27 cellular contexts compared by ENCODE assay signal in genomic region chr12:117347588-117347987, GRCh38. TPM values are rescaled to one million over a fixed set of nuclear protein-coding genes. Genes with fewer than 3 reads are reported as not detected.
DNase-seq lines count a peak whose midpoint lies in the region; ATAC-seq, FAIRE-seq and TF ChIP-seq lines count a peak whose summit lies in the region.
"Had no signal": no experiment of that assay in that cellular context is flagged by ENCODE, and none has a peak within 500 bp of the region (broad histone marks: within the 10 kb centered on the region; RNA-seq: fewer than 3 reads in every experiment).

No MANE protein-coding gene starts in this region.

- no peak overlapping the region for H4K91ac ChIP-seq in H1 (replicated peaks; ENCODE audit: insufficient read length, low read length)

- H3K4me1 ChIP-seq in GM23338 (ENCODE audit: insufficient read depth): no peaks in the 10 kb centered on the region
- H3K4me1 ChIP-seq in H1 (replicated peaks in 1 of 4; ENCODE audit: control insufficient read depth in 3 of 4, insufficient read depth in 4 of 4, low read length in 3 of 4): peaks cover 0 to 4% (median 1%) of the 10 kb centered on the region in 4 experiments; a peak in 2 of 7 replicates

- H4K5ac ChIP-seq in H1 (ENCODE audit: insufficient read length, low read depth, low read length): no peak overlapping the region

- H3K4me2 ChIP-seq in GM23338: 0 out of 2 replicates have a peak overlapping the region, but pooled peaks have one; percentile 40
- H3K4me2 ChIP-seq in H1 (ENCODE audit: insufficient read depth in 1 of 2, low read depth in 2 of 2, low read length in 2 of 2): no peak overlapping the region

- H3K79me2 ChIP-seq in GM23338 (replicated peaks; ENCODE audit: insufficient read depth) (no peaks in the 10 kb centered on the region), H1 (ENCODE audit: control insufficient read depth in 1 of 2, insufficient read depth in 2 of 2, low read length in 2 of 2) (no peaks in the 10 kb centered on the region)

- no peak overlapping the region for H3K14ac ChIP-seq in H1 (ENCODE audit: insufficient read length)

- H3K9me3 Mint-ChIP-seq in GM23338: no peaks in the 10 kb centered on the region

- H3K4me1 Mint-ChIP-seq in GM23338: peaks cover 9% of the 10 kb centered on the region
- H3K4me1 Mint-ChIP-seq: CD4-positive, alpha-beta memory T cell; IgD-negative memory B cell had no signal

- no peak overlapping the region for H3K18ac ChIP-seq in H1 (ENCODE audit: extremely low read depth, low read length)

- no peak for TF ChIP-seq CTCF in GM23338 (conservative IDR thresholded peaks at IDR 0.05; ENCODE audit: low read depth in 2 of 2)
- no peak for TF ChIP-seq CTCF in H1 (IDR thresholded peaks at IDR 0.05; ENCODE audit: control extremely low read depth in 1 of 3, insufficient read depth in 1 of 3, low read depth in 1 of 3, low read length in 3 of 3)

- no peak for TF ChIP-seq RAD21 in H1 (IDR thresholded peaks at IDR 0.05 in 1 of 2, conservative IDR thresholded peaks at IDR 0.05 in 1 of 2; ENCODE audit: low read depth in 2 of 2, low read length in 2 of 2)

- no peaks in the 10 kb centered on the region for H3K79me1 ChIP-seq in H1 (ENCODE audit: low read depth, low read length)

- no peak overlapping the region for H3K4ac ChIP-seq in H1 (replicated peaks; ENCODE audit: insufficient read length, low read depth, low read length)

- H3K4me3 ChIP-seq in GM23338 (no peak overlapping the region), H1 (ENCODE audit: extremely low read depth in 1 of 4, insufficient read depth in 2 of 4, low read depth in 3 of 4, low read length in 4 of 4) (no peak overlapping the region)
- H3K4me3 ChIP-seq: SJSA1 had no signal

- ATAC-seq in GM23338: peak; percentile 42; the same call in 2 of the 3 replicates
- no peak for ATAC-seq in sciatic nerve
- ATAC-seq: HCT116, Panc1, Right ventricle myocardium inferior had no signal

- no peak overlapping the region for H3K23ac ChIP-seq in H1 (ENCODE audit: insufficient read length)

- no peak overlapping the region for H3K27ac Mint-ChIP-seq in GM23338
- H3K27ac Mint-ChIP-seq: CD4-positive, alpha-beta memory T cell; IgD-negative memory B cell had no signal

- H3K27me3 Mint-ChIP-seq in GM23338 (ENCODE audit: insufficient read depth, low read depth, poor library complexity): peaks cover 5% of the 10 kb centered on the region

- no peaks in the 10 kb centered on the region for H3K36me3 Mint-ChIP-seq in GM23338 (ENCODE audit: low read depth)
- H3K36me3 Mint-ChIP-seq: IgD-negative memory B cell had no signal

- H2BK12ac ChIP-seq in H1 (ENCODE audit: low read depth, low read length): no peak overlapping the region

- no peak overlapping the region for H2AK5ac ChIP-seq in H1 (ENCODE audit: low read depth, low read length)

- H3K23me2 ChIP-seq in H1 (ENCODE audit: low read depth, low read length): no peaks in the 10 kb centered on the region; the same call in 1 of the 2 replicates

- DNase-seq in GM23338 (ENCODE audit: low spot score) (no peak), RPMI7951 (ENCODE audit: low read depth) (peak; percentile 4), H1 (ENCODE audit: low read depth in 1 of 2, low spot score in 2 of 2) (no peak), sciatic nerve (ENCODE audit: low spot score) (peak; percentile 10), NCI-H2029 (lab: John Stamatoyannopoulos, UW) (no peak), caudate nucleus (lab: John Stamatoyannopoulos, UW) (no peak), SHP77 treated with DMSO at 0.1 percent for 48 hours (lab: John Stamatoyannopoulos, UW) (no peak)
- DNase-seq: C1 segment of cervical spinal cord; CD4-positive, alpha-beta memory T cell; COR-L47; DMS53; GOT3; NCI-H1092 treated with DMSO at 0.1 percent for 48 hours; NCI-H1436; NCI-H187; NCI-H2107; NCI-H524 treated with DMSO at 0.1 percent for 48 hours; NCI-H774; NK-92 treated with Interleukin-12 subunit alpha and Interleukin-12 subunit beta, amount 100 ng/mL, for 24 hours had no signal

- TF ChIP-seq EP300 in H1 (IDR thresholded peaks at IDR 0.05; ENCODE audit: borderline replicate concordance in 1 of 2, low read depth in 2 of 2, low read length in 2 of 2): no peak

- no peaks in the 10 kb centered on the region for H4K20me1 ChIP-seq in GM23338 (replicated peaks; ENCODE audit: insufficient read depth)
- no peaks in the 10 kb centered on the region for H4K20me1 ChIP-seq in H1 (replicated peaks in 1 of 2; ENCODE audit: control insufficient read depth in 1 of 2, insufficient read depth in 2 of 2, low read length in 2 of 2)

- no peak overlapping the region; a peak in 1 of 7 replicates for H3K9ac ChIP-seq in H1 (replicated peaks in 1 of 4; ENCODE audit: extremely low read depth in 1 of 4, low read depth in 3 of 4, low read length in 3 of 4)

- WGBS in H1 (ENCODE audit: extremely low coverage in 1 of 2, insufficient coverage in 1 of 2, insufficient read length in 1 of 2, insufficient replicate concordance in 2 of 2, low coverage in 1 of 2, low lambda C conversion rate in 2 of 2, missing lambda C conversion rate in 1 of 2), 2 experiments: 95% methylated on average over 4 of the region's 4 CpGs; no CpG with 5 or more reads in 1 of the 2 experiments

- H2BK120ac ChIP-seq in H1 (replicated peaks; ENCODE audit: low read depth, low read length): no peak overlapping the region

- H3K36me3 ChIP-seq in GM23338 (ENCODE audit: insufficient read depth) (no peaks in the 10 kb centered on the region), H1 (ENCODE audit: control insufficient read depth in 2 of 4, insufficient read depth in 4 of 4, low read length in 3 of 4) (no peaks in the 10 kb centered on the region)
- H3K36me3 ChIP-seq: SJSA1 had no signal

- no peak for FAIRE-seq in H1 (lab: Jason Lieb, UNC)

- 0 out of 2 replicates have a peak overlapping the region, but pooled peaks have one; percentile 39 for H2BK5ac ChIP-seq in H1 (ENCODE audit: low read depth, low read length)

- H2AFZ ChIP-seq in GM23338: 0 out of 2 replicates have a peak overlapping the region, but pooled peaks have one; percentile 23
- no peak overlapping the region for H2AFZ ChIP-seq in H1 (ENCODE audit: low read length)

- intact Hi-C loops in sciatic nerve (cut with DNase I): no loop called here

- H3K27ac ChIP-seq in GM23338 (ENCODE audit: low read depth) (no peak overlapping the region), H1 (ENCODE audit: low read depth, low read length) (no peak overlapping the region), caudate nucleus (ENCODE audit: low read depth, low read length) (no peak overlapping the region)
- H3K27ac ChIP-seq: HL-60, SJSA1 had no signal

- CTCF ChIA-PET in H1 (lab: Charles Lee; ENCODE audit: partially characterized antibody): interaction anchor here (0.7 to 1.8 kb wide), 5 partner anchors 11 to 70 kb away, joined by 3 to 7 read pairs (median 4); no protein-coding TSS in a partner anchor

- H4K8ac ChIP-seq in H1 (ENCODE audit: extremely low read depth, insufficient read depth, low read length): no peak overlapping the region

- POLR2A ChIA-PET in H1 (lab: Charles Lee; ENCODE audit: partially characterized antibody): no interaction called here

- H3K56ac ChIP-seq in H1 (replicated peaks; ENCODE audit: insufficient read length, low read depth, low read length): no peak overlapping the region

- H3F3A ChIP-seq in GM23338 (replicated peaks; ENCODE audit: low read depth): no peaks in the 10 kb centered on the region

- H3K9me2 ChIP-seq in GM23338 (ENCODE audit: insufficient read depth): no peaks in the 10 kb centered on the region

- TF ChIP-seq POLR2A in H1 (IDR thresholded peaks at IDR 0.05; ENCODE audit: control extremely low read depth in 1 of 2, low read depth in 2 of 2, low read length in 2 of 2): no peak

- no peak overlapping the region for H2BK15ac ChIP-seq in H1 (ENCODE audit: low read length)

- no peak overlapping the region for H3K4me3 Mint-ChIP-seq in GM23338
- H3K4me3 Mint-ChIP-seq: CD4-positive, alpha-beta memory T cell; IgD-negative memory B cell had no signal

- no peaks in the 10 kb centered on the region for H3K9me3 ChIP-seq in H1 (ENCODE audit: insufficient read depth in 2 of 2, low read depth in 1 of 2, low read length in 1 of 2)
- H3K9me3 ChIP-seq: SJSA1 had no signal

- no peak overlapping the region for H2BK20ac ChIP-seq in H1 (ENCODE audit: low read length)

- H3K27me3 ChIP-seq in GM23338 (ENCODE audit: insufficient read depth) (no peaks in the 10 kb centered on the region), H1 (replicated peaks in 1 of 4; ENCODE audit: control insufficient read depth in 3 of 4, extremely low read depth in 1 of 4, insufficient read depth in 3 of 4, low read length in 3 of 4) (no peaks in the 10 kb centered on the region; a peak in 1 of 7 replicates)
- H3K27me3 ChIP-seq: SJSA1 had no signal

TF ChIP-seq in H1, 55 proteins besides CTCF, POLR2A, EP300 and RAD21 (continues in another document):
- TF ChIP-seq TBP (IDR thresholded peaks at IDR 0.05; ENCODE audit: low read depth, low read length) (no peak), POU5F1 (IDR thresholded peaks at IDR 0.05; ENCODE audit: low read depth, low read length) (no peak), EZH2 (IDR thresholded peaks at IDR 0.05; ENCODE audit: low read depth, low read length, severe bottlenecking) (no peak), EGR1 (IDR thresholded peaks at IDR 0.05; ENCODE audit: borderline replicate concordance, low read depth, low read length) (no peak), SIRT6 (IDR thresholded peaks at IDR 0.05; ENCODE audit: low read length) (no peak), NRF1 (IDR thresholded peaks at IDR 0.05; ENCODE audit: low read depth, low read length) (no peak), GTF2F1 (IDR thresholded peaks at IDR 0.05; ENCODE audit: borderline replicate concordance, low read depth, low read length) (no peak), KDM4A (IDR thresholded peaks at IDR 0.05; ENCODE audit: low read depth, low read length, severe bottlenecking) (no peak), RFX5 (IDR thresholded peaks at IDR 0.05; ENCODE audit: borderline replicate concordance, low read depth, low read length) (no peak), BRCA1 (IDR thresholded peaks at IDR 0.05; ENCODE audit: low read depth, low read length) (no peak), BCL11A (IDR thresholded peaks at IDR 0.05; ENCODE audit: low read depth in 2 of 2, low read length in 2 of 2) (no peak)

RNA-seq across cellular contexts. Expression of gene NOS1, which starts 13.8 kb away (rescaled TPM):
- total RNA-seq in GM23338 (2014; rRNA removed; shearing (Covaris generic)): 3.0 and 4.4 TPM in 2 replicates
- polyA plus RNA-seq in GM23338 (2016; fragmentation: Nextera tagmentation; extraction: Ambion mirVana): 0.63 and 0.64 TPM in 2 replicates
- total RNA-seq in RPMI7951 (2014; rRNA removed; shearing (Covaris generic)): not detected in 2 replicates
- 1.9 and 2.0 TPM in 2 replicates for total RNA-seq in H1 (2021; fragmentation: NEBNext Ultra II Directional; extraction: Animal tissue kit (Norgen Biotek cat#: 25700))
- polyA plus RNA-seq in H1 (2011; rRNA removed): 1.5 and 1.8 TPM in 2 replicates
- 1.1 TPM for polyA plus RNA-seq in H1 (2011; cell fraction: cytosol; rRNA removed)
- 3.3 TPM for polyA plus RNA-seq in H1 (2011; cell fraction: nucleus; rRNA removed)
- 2.0 to 2.8 TPM (median 2.4 TPM) in 4 replicates for polyA plus RNA-seq in H1 (2012, experiment 1 of 2)
- polyA plus RNA-seq in H1 (2012, experiment 2 of 2): 0.97 TPM
- 0.73 TPM for polyA plus RNA-seq in H1 (2013, experiment 1 of 2)
- 0.59 TPM for polyA plus RNA-seq in H1 (2013, experiment 2 of 2)
- polyA minus RNA-seq in H1 (2011; rRNA and poly(A)+ RNA removed): 6.5 and 6.6 TPM in 2 replicates
- polyA minus RNA-seq in H1 (2011; cell fraction: cytosol; rRNA and poly(A)+ RNA removed): 2.8 TPM
- 5.0 TPM for polyA minus RNA-seq in H1 (2011; cell fraction: nucleus; rRNA and poly(A)+ RNA removed)
- total RNA-seq in sciatic nerve: 17.6 TPM
- total RNA-seq: CD4-positive, alpha-beta memory T cell; G401; OCI-LY7; SJSA1 had no signal
- polyA plus RNA-seq: CD4-positive, alpha-beta memory T cell; IgD-negative memory B cell had no signal

Comparison
In these comparisons a context has a peak if more than half of its experiments do, and no peak if none do; other contexts are left out.
1. DNase-seq: peak in RPMI7951 (single experiment) and sciatic nerve (single experiment); none in GM23338 (single experiment), H1 (0 of 2), NCI-H2029 (single experiment), caudate nucleus (0 of 61) and SHP77 treated with DMSO at 0.1 percent for 48 hours (single experiment).